In the genomic region with DNA sequence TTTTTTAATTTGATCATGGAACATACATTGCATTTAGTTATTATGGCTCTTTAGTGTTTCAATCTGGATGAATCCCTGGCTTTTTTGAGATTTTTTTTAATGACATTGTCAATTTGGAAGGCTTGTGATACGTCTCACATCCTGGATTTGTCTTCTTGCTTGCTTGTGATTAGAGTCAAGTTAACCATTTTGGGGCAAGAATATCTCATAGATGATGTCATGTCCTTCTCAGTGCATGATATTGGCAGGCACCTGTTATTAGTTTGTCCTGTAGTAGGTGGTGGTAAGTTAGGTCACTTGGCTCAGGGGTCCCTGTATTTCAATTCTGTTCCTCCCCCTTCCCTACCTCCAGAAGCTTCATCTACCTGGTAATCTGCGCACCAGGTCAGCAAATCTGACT, we compare ENCODE assay signal across 21 cellular contexts. TPM values are rescaled to one million over a fixed set of nuclear protein-coding genes. Genes with fewer than 3 reads are reported as not detected.
DNase-seq lines count a peak whose midpoint lies in the region; ATAC-seq, FAIRE-seq and TF ChIP-seq lines count a peak whose summit lies in the region.
"Had no signal": no experiment of that assay in that cellular context is flagged by ENCODE, and none has a peak within 500 bp of the region (broad histone marks: within the 10 kb centered on the region; RNA-seq: fewer than 3 reads in every experiment).

No MANE protein-coding gene starts in this region.

- H3K4me2 ChIP-seq in neural cell (ENCODE audit: low read length): no peak overlapping the region
- H3K4me2 ChIP-seq: GM23338 had no signal

- 65 to 75% methylated on average over 2 of the region's 2 CpGs for WGBS in sigmoid colon, 2 donors

- intact Hi-C loops in Right ventricle myocardium superior (cut with DNase I) (no loop called here), cardiac septum (cut with DNase I) (no loop called here), sigmoid colon (cut with DNase I) (no loop called here)

- CTCF ChIA-PET in HEK293 (lab: Yijun Ruan, JAX): interaction anchor here (1.0 to 4.9 kb wide), 5 partner anchors 12 to 170 kb away, joined by 3 to 43 read pairs (median 3); no protein-coding TSS in a partner anchor

- H3K9me3 ChIP-seq in HEK293 (ENCODE audit: control insufficient read depth, insufficient read depth, low read depth, low read length) (no peaks in the 10 kb centered on the region), neural cell (ENCODE audit: low read length) (no peaks in the 10 kb centered on the region), sigmoid colon (no peaks in the 10 kb centered on the region)
- H3K9me3 ChIP-seq: BLaER1 treated with 17β-estradiol and CSF1 and Interleukin-3, amounts not matched to agents 10 nM and 100 nM had no signal

- H3K27me3 ChIP-seq in neural cell (ENCODE audit: insufficient read depth, low read depth, low read length) (peaks cover 15% of the 10 kb centered on the region), sigmoid colon (peaks cover 22 to 76% (median 57%) of the 10 kb centered on the region in 3 donors)

- no peak for ATAC-seq in Right ventricle myocardium superior (ENCODE audit: poor library complexity)
- ATAC-seq in GM21717 (IDR thresholded peaks at IDR 0.05; ENCODE audit: unreplicated experiment): no peak
- ATAC-seq: GM23338, HCT116 had no signal

- no peak for TF ChIP-seq POLR2A in sigmoid colon (IDR thresholded peaks at IDR 0.05)

- H2AFZ ChIP-seq in neural cell (ENCODE audit: low read depth, low read length): no peak overlapping the region
- H2AFZ ChIP-seq: GM23338 had no signal

- H3K4me1 ChIP-seq in HEK293 (ENCODE audit: control insufficient read depth, insufficient read depth, low read length) (no peaks in the 10 kb centered on the region), sigmoid colon (peaks cover 0 to 16% (median 13%) of the 10 kb centered on the region in 4 donors)

- H3K9me2 ChIP-seq in neural cell (ENCODE audit: insufficient read depth, low read length): no peaks in the 10 kb centered on the region

- FAIRE-seq in urothelium cell line (lab: Jason Lieb, UNC): no peak
- FAIRE-seq: A204.1, GM12891 had no signal

- no peak overlapping the region for H3K9ac ChIP-seq in neural cell (ENCODE audit: low read length)
- H3K9ac ChIP-seq: BLaER1 treated with 17β-estradiol and CSF1 and Interleukin-3, amounts not matched to agents 10 nM and 100 nM had no signal

- peaks cover 34% of the 10 kb centered on the region for H3K79me2 ChIP-seq in neural cell (replicated peaks; ENCODE audit: insufficient read depth, low read length)

- H3K4me3 ChIP-seq in HEK293 (ENCODE audit: low read depth, low read length) (no peak overlapping the region), neural cell (ENCODE audit: low read length) (peak overlapping the region; percentile 97), sigmoid colon (no peak overlapping the region)
- H3K4me3 ChIP-seq: BLaER1 treated with 17β-estradiol and CSF1 and Interleukin-3, amounts not matched to agents 10 nM and 100 nM; GM23338 had no signal

- DNase-seq in Right ventricle myocardium superior: peak; percentile 2
- DNase-seq in cardiac septum (ENCODE audit: low spot score): no peak
- no peak for DNase-seq in sigmoid colon
- no peak for DNase-seq in urothelium cell line (ENCODE audit: low spot score)
- DNase-seq: Calu3; CD4-positive, alpha-beta T cell; GF-D8; H9; HFFc6 had no signal

- H3K36me3 ChIP-seq in HEK293 (ENCODE audit: control insufficient read depth in 2 of 2, insufficient read depth in 1 of 2, low read length in 2 of 2) (no peaks in the 10 kb centered on the region), neural cell (ENCODE audit: insufficient read depth, low read length) (no peaks in the 10 kb centered on the region), sigmoid colon (no peaks in the 10 kb centered on the region)
- H3K36me3 ChIP-seq: BLaER1 treated with 17β-estradiol and CSF1 and Interleukin-3, amounts not matched to agents 10 nM and 100 nM had no signal

- TF ChIP-seq RAD21 in neural cell (conservative IDR thresholded peaks at IDR 0.05): no peak

- no peak for TF ChIP-seq EP300 in neural cell (conservative IDR thresholded peaks at IDR 0.05; ENCODE audit: poor library complexity, severe bottlenecking)
- no peak for TF ChIP-seq EP300 in sigmoid colon (IDR thresholded peaks at IDR 0.05)

- POLR2A ChIA-PET in HEK293 (lab: Yijun Ruan, JAX): interaction anchor here (0.6 kb wide), 1 partner anchor 11 kb away, joined by 3 read pairs; no protein-coding TSS in a partner anchor

- H3F3A ChIP-seq in neural cell (ENCODE audit: insufficient read depth, low read length, poor library complexity, severe bottlenecking): no peaks in the 10 kb centered on the region

- H4K20me1 ChIP-seq in neural cell (ENCODE audit: insufficient read depth): no peaks in the 10 kb centered on the region

- H3K27ac ChIP-seq in HEK293 (ENCODE audit: extremely low read depth, low read depth, low read length): no peak overlapping the region
- no peak overlapping the region for H3K27ac ChIP-seq in neural cell (ENCODE audit: low read length)
- H3K27ac ChIP-seq in sigmoid colon: no peak overlapping the region
- H3K27ac ChIP-seq: 22Rv1; BLaER1 treated with 17β-estradiol and CSF1 and Interleukin-3, amounts not matched to agents 10 nM and 100 nM had no signal

- TF ChIP-seq CTCF in HEK293 (tag by site-specific recombination; IDR thresholded peaks at IDR 0.05): no peak
- TF ChIP-seq CTCF in neural cell (IDR thresholded peaks at IDR 0.05; ENCODE audit: poor library complexity, severe bottlenecking): no peak
- TF ChIP-seq CTCF in sigmoid colon (IDR thresholded peaks at IDR 0.05): no peak

TF ChIP-seq in HEK293, 187 proteins besides CTCF, POLR2A, EP300 and RAD21 (continues in another document):
- TF ChIP-seq SCRT2 (tag by site-specific recombination; IDR thresholded peaks at IDR 0.05) (0 out of 2 replicates have a peak, but pooled peaks have one; percentile 26), HOXA7 (CRISPR knock-in tag; IDR thresholded peaks at IDR 0.05; ENCODE audit: borderline replicate concordance) (no peak), ZNF311 (tag by site-specific recombination; IDR thresholded peaks at IDR 0.05; ENCODE audit: borderline replicate concordance) (no peak)
- TF ChIP-seq, protein P1, sequence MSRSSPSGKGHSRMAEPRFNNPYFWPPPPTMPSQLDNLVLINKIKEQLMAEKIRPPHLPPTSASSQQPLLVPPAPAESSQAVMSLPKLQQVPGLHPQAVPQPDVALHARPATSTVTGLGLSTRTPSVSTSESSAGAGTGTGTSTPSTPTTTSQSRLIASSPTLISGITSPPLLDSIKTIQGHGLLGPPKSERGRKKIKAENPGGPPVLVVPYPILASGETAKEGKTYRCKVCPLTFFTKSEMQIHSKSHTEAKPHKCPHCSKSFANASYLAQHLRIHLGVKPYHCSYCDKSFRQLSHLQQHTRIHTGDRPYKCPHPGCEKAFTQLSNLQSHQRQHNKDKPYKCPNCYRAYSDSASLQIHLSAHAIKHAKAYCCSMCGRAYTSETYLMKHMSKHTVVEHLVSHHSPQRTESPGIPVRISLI (tag by site-specific recombination; IDR thresholded peaks at IDR 0.05): no peak
- TF ChIP-seq, protein P2, sequence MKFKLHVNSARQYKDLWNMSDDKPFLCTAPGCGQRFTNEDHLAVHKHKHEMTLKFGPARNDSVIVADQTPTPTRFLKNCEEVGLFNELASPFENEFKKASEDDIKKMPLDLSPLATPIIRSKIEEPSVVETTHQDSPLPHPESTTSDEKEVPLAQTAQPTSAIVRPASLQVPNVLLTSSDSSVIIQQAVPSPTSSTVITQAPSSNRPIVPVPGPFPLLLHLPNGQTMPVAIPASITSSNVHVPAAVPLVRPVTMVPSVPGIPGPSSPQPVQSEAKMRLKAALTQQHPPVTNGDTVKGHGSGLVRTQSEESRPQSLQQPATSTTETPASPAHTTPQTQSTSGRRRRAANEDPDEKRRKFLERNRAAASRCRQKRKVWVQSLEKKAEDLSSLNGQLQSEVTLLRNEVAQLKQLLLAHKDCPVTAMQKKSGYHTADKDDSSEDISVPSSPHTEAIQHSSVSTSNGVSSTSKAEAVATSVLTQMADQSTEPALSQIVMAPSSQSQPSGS (tag by site-specific recombination; IDR thresholded peaks at IDR 0.05; ENCODE audit: low read depth): peak; percentile 54; the same call in 1 of the 2 replicates

TF ChIP-seq in neural cell, 6 proteins besides CTCF, POLR2A, EP300 and RAD21:
- TF ChIP-seq POLR2AphosphoS5 (IDR thresholded peaks at IDR 0.05) (no peak), SMC3 (conservative IDR thresholded peaks at IDR 0.05; ENCODE audit: poor library complexity) (no peak), MXI1 (conservative IDR thresholded peaks at IDR 0.05; ENCODE audit: poor library complexity, severe bottlenecking) (no peak), EZH2 (IDR thresholded peaks at IDR 0.05; ENCODE audit: borderline replicate concordance, insufficient read depth, low read length, poor library complexity, severe bottlenecking) (no peak), TAF1 (IDR thresholded peaks at IDR 0.05; ENCODE audit: low read depth) (no peak)
- TF ChIP-seq, protein P3, sequence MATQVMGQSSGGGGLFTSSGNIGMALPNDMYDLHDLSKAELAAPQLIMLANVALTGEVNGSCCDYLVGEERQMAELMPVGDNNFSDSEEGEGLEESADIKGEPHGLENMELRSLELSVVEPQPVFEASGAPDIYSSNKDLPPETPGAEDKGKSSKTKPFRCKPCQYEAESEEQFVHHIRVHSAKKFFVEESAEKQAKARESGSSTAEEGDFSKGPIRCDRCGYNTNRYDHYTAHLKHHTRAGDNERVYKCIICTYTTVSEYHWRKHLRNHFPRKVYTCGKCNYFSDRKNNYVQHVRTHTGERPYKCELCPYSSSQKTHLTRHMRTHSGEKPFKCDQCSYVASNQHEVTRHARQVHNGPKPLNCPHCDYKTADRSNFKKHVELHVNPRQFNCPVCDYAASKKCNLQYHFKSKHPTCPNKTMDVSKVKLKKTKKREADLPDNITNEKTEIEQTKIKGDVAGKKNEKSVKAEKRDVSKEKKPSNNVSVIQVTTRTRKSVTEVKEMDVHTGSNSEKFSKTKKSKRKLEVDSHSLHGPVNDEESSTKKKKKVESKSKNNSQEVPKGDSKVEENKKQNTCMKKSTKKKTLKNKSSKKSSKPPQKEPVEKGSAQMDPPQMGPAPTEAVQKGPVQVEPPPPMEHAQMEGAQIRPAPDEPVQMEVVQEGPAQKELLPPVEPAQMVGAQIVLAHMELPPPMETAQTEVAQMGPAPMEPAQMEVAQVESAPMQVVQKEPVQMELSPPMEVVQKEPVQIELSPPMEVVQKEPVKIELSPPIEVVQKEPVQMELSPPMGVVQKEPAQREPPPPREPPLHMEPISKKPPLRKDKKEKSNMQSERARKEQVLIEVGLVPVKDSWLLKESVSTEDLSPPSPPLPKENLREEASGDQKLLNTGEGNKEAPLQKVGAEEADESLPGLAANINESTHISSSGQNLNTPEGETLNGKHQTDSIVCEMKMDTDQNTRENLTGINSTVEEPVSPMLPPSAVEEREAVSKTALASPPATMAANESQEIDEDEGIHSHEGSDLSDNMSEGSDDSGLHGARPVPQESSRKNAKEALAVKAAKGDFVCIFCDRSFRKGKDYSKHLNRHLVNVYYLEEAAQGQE (IDR thresholded peaks at IDR 0.05; ENCODE audit: borderline replicate concordance): no peak
TF ChIP-seq in neural cell: peak in this region for 0.

RNA-seq across cellular contexts. Expression of a gene that starts 3.3 kb away (rescaled TPM):
- total RNA-seq in Right ventricle myocardium superior (not detected), cardiac septum (0.08 TPM), sigmoid colon (under 1 TPM in 2 of 4 donors, not detected in 2; under 0.01 to 0.28 TPM)
- polyA plus RNA-seq in neural cell (33.4 and 38.6 TPM in 2 replicates), sigmoid colon (under 1 TPM in 1 of 3 donors, not detected in 2; 0.10 TPM)
- polyA minus RNA-seq in neural cell: 47.7 and 49.2 TPM in 2 replicates
- total RNA-seq: Calu3; CD8-positive, alpha-beta memory T cell had no signal
- polyA plus RNA-seq: AG04450, CD14-positive monocyte had no signal
